ENCODE assay signal across 28 cellular contexts in genomic region chr16:8899709-8900317, GRCh38. TPM values are rescaled to one million over a fixed set of nuclear protein-coding genes. Genes with fewer than 3 reads are reported as not detected.
DNase-seq lines count a peak whose midpoint lies in the region; ATAC-seq, FAIRE-seq and TF ChIP-seq lines count a peak whose summit lies in the region.
"Had no signal": no experiment of that assay in that cellular context is flagged by ENCODE, and none has a peak within 500 bp of the region (broad histone marks: within the 10 kb centered on the region; RNA-seq: fewer than 3 reads in every experiment).

No MANE protein-coding gene starts in this region.

- H3K4me3 ChIP-seq in KMS-11 (IDR thresholded peaks at IDR 0.05; ENCODE audit: insufficient read depth, low read depth, low read length) (no peak overlapping the region), H1 (ENCODE audit: extremely low read depth in 1 of 4, insufficient read depth in 2 of 4, low read depth in 3 of 4, low read length in 4 of 4) (no peak overlapping the region), left lung (no peak overlapping the region), SJCRH30 (no peak overlapping the region)
- H3K4me3 ChIP-seq: MG63, psoas muscle, SK-N-MC had no signal

- no peaks in the 10 kb centered on the region for H3K9me3 ChIP-seq in H1 (ENCODE audit: insufficient read depth in 2 of 2, low read depth in 1 of 2, low read length in 1 of 2)
- H3K9me3 ChIP-seq in left lung, result no peaks in the 10 kb centered on the region
- H3K9me3 ChIP-seq in SJCRH30 (replicated peaks), result no peaks in the 10 kb centered on the region
- H3K9me3 ChIP-seq: MG63, psoas muscle had no signal

- DNase-seq in activated naive CD8-positive, alpha-beta T cell treated with anti-CD3 and anti-CD28 coated beads, Interleukin-2, amount 50 U/mL, for 24 hours, result no peak
- no peak for DNase-seq in H1 (ENCODE audit: low read depth in 1 of 2, low spot score in 2 of 2)
- DNase-seq in HPDE6-E6E7 (ENCODE audit: extremely low spot score), result no peak
- no peak for DNase-seq in left lung
- no peak for DNase-seq in GF-D8 (lab: John Stamatoyannopoulos, UW)
- DNase-seq in SJCRH30, result no peak
- DNase-seq: activated CD8-positive, alpha-beta memory T cell treated with anti-CD3 and anti-CD28 coated beads, Interleukin-2, amount 10 ng/mL, durations not matched to agents 7 days and 5 days; anterior cingulate cortex; caudate nucleus; erythroblast; MG63; NCI-H1694 treated with DMSO at 0.1 percent for 48 hours; NCI-H82; psoas muscle; small intestine; stimulated activated CD4-positive, alpha-beta T cell treated with anti-CD3 and anti-CD28 coated beads, Interleukin-4, amount 100 ng/mL, for 1 hour; substantia nigra had no signal

- no peak overlapping the region for H2BK20ac ChIP-seq in H1 (ENCODE audit: low read length)

- no peak overlapping the region for H2BK15ac ChIP-seq in H1 (ENCODE audit: low read length)

- intact Hi-C loops in left lung (cut with DNase I), result loop anchor here in 1 of 2 donors (10.0 kb wide), 1 partner anchor 105 kb away; no protein-coding TSS in a partner anchor

- H3K4me2 ChIP-seq in KMS-11 (peak overlapping the region; percentile 58), H1 (ENCODE audit: insufficient read depth in 1 of 2, low read depth in 2 of 2, low read length in 2 of 2) (no peak overlapping the region)

- no peak overlapping the region for H2AK5ac ChIP-seq in H1 (ENCODE audit: low read depth, low read length)

- H3K27me3 Mint-ChIP-seq in activated naive CD8-positive, alpha-beta T cell, result no peaks in the 10 kb centered on the region
- no peaks in the 10 kb centered on the region for H3K27me3 Mint-ChIP-seq in activated naive CD8-positive, alpha-beta T cell treated with anti-CD3 and anti-CD28 coated beads, Interleukin-2, amount 50 U/mL, for 24 hours
- H3K27me3 Mint-ChIP-seq: activated CD8-positive, alpha-beta memory T cell treated with anti-CD3 and anti-CD28 coated beads, Interleukin-2, amount 10 ng/mL, durations not matched to agents 7 days and 5 days; IgD-negative memory B cell had no signal

- TF ChIP-seq EP300 in H1 (IDR thresholded peaks at IDR 0.05; ENCODE audit: borderline replicate concordance in 1 of 2, low read depth in 2 of 2, low read length in 2 of 2), result no peak

- no peak for TF ChIP-seq POLR2A in H1 (IDR thresholded peaks at IDR 0.05; ENCODE audit: control extremely low read depth in 1 of 2, low read depth in 2 of 2, low read length in 2 of 2)

- peaks cover 45% of the 10 kb centered on the region for H3K4me1 ChIP-seq in KMS-11 (ENCODE audit: low read depth, poor library complexity, severe bottlenecking)
- H3K4me1 ChIP-seq in H1 (replicated peaks in 1 of 4; ENCODE audit: control insufficient read depth in 3 of 4, insufficient read depth in 4 of 4, low read length in 3 of 4), result no peaks in the 10 kb centered on the region; a peak in 2 of 7 replicates
- H3K4me1 ChIP-seq in left lung, result no peaks in the 10 kb centered on the region
- no peaks in the 10 kb centered on the region for H3K4me1 ChIP-seq in SJCRH30
- H3K4me1 ChIP-seq: psoas muscle had no signal

- peak overlapping the region; percentile 77 for H3K27ac ChIP-seq in KMS-11
- H3K27ac ChIP-seq in H1 (ENCODE audit: low read depth, low read length), result no peak overlapping the region
- no peak overlapping the region for H3K27ac ChIP-seq in left lung
- H3K27ac ChIP-seq in SJCRH30, result no peak overlapping the region
- H3K27ac ChIP-seq: C4-2B, psoas muscle, SK-N-MC had no signal

- no peak overlapping the region for H3K23ac ChIP-seq in H1 (ENCODE audit: insufficient read length)

- peak; percentile 39; the same call in 1 of the 2 replicates for TF ChIP-seq CTCF in KMS-11 (conservative IDR thresholded peaks at IDR 0.05; ENCODE audit: low read depth, low read length)
- peak in 2 of 3 experiments; percentile 11 to 16; a peak in 3 of 4 replicates for TF ChIP-seq CTCF in H1 (IDR thresholded peaks at IDR 0.05; ENCODE audit: control extremely low read depth in 1 of 3, insufficient read depth in 1 of 3, low read depth in 1 of 3, low read length in 3 of 3)
- TF ChIP-seq CTCF in left lung (IDR thresholded peaks at IDR 0.05), result no peak

- peak overlapping the region; percentile 23 for H3K27ac Mint-ChIP-seq in activated naive CD8-positive, alpha-beta T cell
- no peak overlapping the region for H3K27ac Mint-ChIP-seq in activated naive CD8-positive, alpha-beta T cell treated with anti-CD3 and anti-CD28 coated beads, Interleukin-2, amount 50 U/mL, for 24 hours
- H3K27ac Mint-ChIP-seq: activated CD8-positive, alpha-beta memory T cell treated with anti-CD3 and anti-CD28 coated beads, Interleukin-2, amount 10 ng/mL, durations not matched to agents 7 days and 5 days; IgD-negative memory B cell had no signal

- H3K27me3 ChIP-seq in KMS-11 (ENCODE audit: insufficient read depth, low read depth) (no peaks in the 10 kb centered on the region), H1 (replicated peaks in 1 of 4; ENCODE audit: control insufficient read depth in 3 of 4, extremely low read depth in 1 of 4, insufficient read depth in 3 of 4, low read length in 3 of 4) (no peaks in the 10 kb centered on the region), left lung (no peaks in the 10 kb centered on the region), SJCRH30 (no peaks in the 10 kb centered on the region)
- H3K27me3 ChIP-seq: MG63 had no signal

- WGBS in H1 (ENCODE audit: extremely low coverage in 1 of 2, insufficient coverage in 1 of 2, insufficient read length in 1 of 2, insufficient replicate concordance in 2 of 2, low coverage in 1 of 2, low lambda C conversion rate in 2 of 2, missing lambda C conversion rate in 1 of 2), 2 experiments, result 90% methylated on average over 9 of the region's 9 CpGs; no CpG with 5 or more reads in 1 of the 2 experiments

- no peak overlapping the region for H3K4me3 Mint-ChIP-seq in activated naive CD8-positive, alpha-beta T cell
- H3K4me3 Mint-ChIP-seq in activated naive CD8-positive, alpha-beta T cell treated with anti-CD3 and anti-CD28 coated beads, Interleukin-2, amount 50 U/mL, for 24 hours, result no peak overlapping the region
- H3K4me3 Mint-ChIP-seq: activated CD8-positive, alpha-beta memory T cell treated with anti-CD3 and anti-CD28 coated beads, Interleukin-2, amount 10 ng/mL, durations not matched to agents 7 days and 5 days; IgD-negative memory B cell had no signal

- CTCF ChIA-PET in H1 (lab: Charles Lee; ENCODE audit: partially characterized antibody), result interaction anchor here (1.0 to 3.1 kb wide), 8 partner anchors 14 to 235 kb away, joined by 3 to 18 read pairs (median 4); partner anchors contain the start of gene LITAFD

- no peaks in the 10 kb centered on the region for H3K9me3 Mint-ChIP-seq in activated naive CD8-positive, alpha-beta T cell (ENCODE audit: low read depth)
- H3K9me3 Mint-ChIP-seq in activated naive CD8-positive, alpha-beta T cell treated with anti-CD3 and anti-CD28 coated beads, Interleukin-2, amount 50 U/mL, for 24 hours, result no peaks in the 10 kb centered on the region
- H3K9me3 Mint-ChIP-seq: IgD-negative memory B cell had no signal

- peaks cover 5% of the 10 kb centered on the region for H3K36me3 Mint-ChIP-seq in activated naive CD8-positive, alpha-beta T cell
- H3K36me3 Mint-ChIP-seq in activated naive CD8-positive, alpha-beta T cell treated with anti-CD3 and anti-CD28 coated beads, Interleukin-2, amount 50 U/mL, for 24 hours (ENCODE audit: low read depth), result peaks cover 79% of the 10 kb centered on the region

- TF ChIP-seq RAD21 in H1 (IDR thresholded peaks at IDR 0.05 in 1 of 2, conservative IDR thresholded peaks at IDR 0.05 in 1 of 2; ENCODE audit: low read depth in 2 of 2, low read length in 2 of 2), result peak; percentile 24 to 36; a peak in 3 of 4 replicates

- no peaks in the 10 kb centered on the region for H3K23me2 ChIP-seq in H1 (ENCODE audit: low read depth, low read length)

- H2BK5ac ChIP-seq in H1 (ENCODE audit: low read depth, low read length), result 0 out of 2 replicates have a peak overlapping the region, but pooled peaks have one; percentile 1

- ATAC-seq in activated naive CD8-positive, alpha-beta T cell treated with anti-CD3 and anti-CD28 coated beads, Interleukin-2, amount 50 U/mL, for 24 hours, result no peak
- ATAC-seq in left lung, result no peak
- ATAC-seq: activated CD8-positive, alpha-beta memory T cell treated with anti-CD3 and anti-CD28 coated beads, Interleukin-2, amount 10 ng/mL, durations not matched to agents 7 days and 5 days; psoas muscle had no signal

- no peak overlapping the region for H4K91ac ChIP-seq in H1 (replicated peaks; ENCODE audit: insufficient read length, low read length)

- no peak overlapping the region for H3K56ac ChIP-seq in H1 (replicated peaks; ENCODE audit: insufficient read length, low read depth, low read length)

- H2BK12ac ChIP-seq in H1 (ENCODE audit: low read depth, low read length), result no peak overlapping the region

- H4K5ac ChIP-seq in H1 (ENCODE audit: insufficient read length, low read depth, low read length), result no peak overlapping the region

- no peak overlapping the region for H2AFZ ChIP-seq in KMS-11 (ENCODE audit: low read depth)
- H2AFZ ChIP-seq in H1 (ENCODE audit: low read length), result no peak overlapping the region

- H3K79me1 ChIP-seq in H1 (ENCODE audit: low read depth, low read length), result no peaks in the 10 kb centered on the region; the same call in 1 of the 2 replicates

- H3K14ac ChIP-seq in H1 (ENCODE audit: insufficient read length), result no peak overlapping the region

- H3K79me2 ChIP-seq in KMS-11 (ENCODE audit: insufficient read depth, low read depth) (peaks cover 33% of the 10 kb centered on the region; the same call in 1 of the 2 replicates), H1 (ENCODE audit: control insufficient read depth in 1 of 2, insufficient read depth in 2 of 2, low read length in 2 of 2) (no peaks in the 10 kb centered on the region)

- no peak overlapping the region for H2BK120ac ChIP-seq in H1 (replicated peaks; ENCODE audit: low read depth, low read length)

- H4K8ac ChIP-seq in H1 (ENCODE audit: extremely low read depth, insufficient read depth, low read length), result no peak overlapping the region; the same call in 1 of the 2 replicates

- H4K20me1 ChIP-seq in KMS-11 (ENCODE audit: insufficient read depth) (peaks cover 17% of the 10 kb centered on the region), H1 (replicated peaks in 1 of 2; ENCODE audit: control insufficient read depth in 1 of 2, insufficient read depth in 2 of 2, low read length in 2 of 2) (peaks cover 2 to 7% of the 10 kb centered on the region in 2 experiments)

- peaks cover 42% of the 10 kb centered on the region; the same call in 1 of the 2 replicates for H3K36me3 ChIP-seq in KMS-11 (ENCODE audit: insufficient read depth)
- H3K36me3 ChIP-seq in H1 (ENCODE audit: control insufficient read depth in 2 of 4, insufficient read depth in 4 of 4, low read length in 3 of 4), result peaks cover 61 to 91% (median 82%) of the 10 kb centered on the region in 4 experiments
- peaks cover 3 to 100% of the 10 kb centered on the region in 2 donors for H3K36me3 ChIP-seq in left lung
- H3K36me3 ChIP-seq in SJCRH30, result peaks cover 67% of the 10 kb centered on the region

- no peak overlapping the region for H3K4ac ChIP-seq in H1 (replicated peaks; ENCODE audit: insufficient read length, low read depth, low read length)

- H3K9ac ChIP-seq in KMS-11, result peak overlapping the region; percentile 3; the same call in 1 of the 2 replicates
- H3K9ac ChIP-seq in H1 (replicated peaks in 1 of 4; ENCODE audit: extremely low read depth in 1 of 4, low read depth in 3 of 4, low read length in 3 of 4), result no peak overlapping the region

- no peak overlapping the region for H3K18ac ChIP-seq in H1 (ENCODE audit: extremely low read depth, low read length)

- POLR2A ChIA-PET in H1 (lab: Charles Lee; ENCODE audit: partially characterized antibody), result interaction anchor here (0.6 to 1.5 kb wide), 4 partner anchors 10 to 48 kb away, joined by 3 read pairs; no protein-coding TSS in a partner anchor

- no peaks in the 10 kb centered on the region for H3K4me1 Mint-ChIP-seq in activated naive CD8-positive, alpha-beta T cell (ENCODE audit: low read depth)
- no peaks in the 10 kb centered on the region for H3K4me1 Mint-ChIP-seq in activated naive CD8-positive, alpha-beta T cell treated with anti-CD3 and anti-CD28 coated beads, Interleukin-2, amount 50 U/mL, for 24 hours
- H3K4me1 Mint-ChIP-seq: activated CD8-positive, alpha-beta memory T cell treated with anti-CD3 and anti-CD28 coated beads, Interleukin-2, amount 10 ng/mL, durations not matched to agents 7 days and 5 days; IgD-negative memory B cell had no signal

- no peak for FAIRE-seq in H1 (lab: Jason Lieb, UNC)
- FAIRE-seq: frontal cortex, G401.6, small intestine, urothelium cell line had no signal

RNA-seq across cellular contexts. Expression of gene LITAFD, which starts 17.7 kb away (rescaled TPM):
- not detected in 2 replicates for total RNA-seq in H1 (2021; fragmentation: NEBNext Ultra II Directional; extraction: Animal tissue kit (Norgen Biotek cat#: 25700))
- polyA plus RNA-seq in H1 (2011; rRNA removed), result not detected in 2 replicates
- polyA plus RNA-seq in H1 (2011; cell fraction: cytosol; rRNA removed), result not detected
- polyA plus RNA-seq in H1 (2011; cell fraction: nucleus; rRNA removed), result not detected
- polyA plus RNA-seq in H1 (2012, experiment 1 of 2), result not detected in 4 replicates
- polyA plus RNA-seq in H1 (2012, experiment 2 of 2), result not detected
- polyA plus RNA-seq in H1 (2013, experiment 1 of 2), result not detected
- polyA plus RNA-seq in H1 (2013, experiment 2 of 2), result not detected
- polyA minus RNA-seq in H1 (2011; rRNA and poly(A)+ RNA removed), result not detected in 2 replicates
- polyA minus RNA-seq in H1 (2011; cell fraction: cytosol; rRNA and poly(A)+ RNA removed), result not detected
- not detected for polyA minus RNA-seq in H1 (2011; cell fraction: nucleus; rRNA and poly(A)+ RNA removed)
- total RNA-seq in left lung, result not detected
- not detected in 2 replicates for total RNA-seq in SJCRH30 (2014; rRNA removed; shearing (Covaris generic))
- total RNA-seq: activated CD8-positive, alpha-beta memory T cell treated with anti-CD3 and anti-CD28 coated beads, Interleukin-2, amount 10 ng/mL, durations not matched to agents 7 days and 5 days; frontal cortex; kidney epithelial cell; mesenteric fat pad; psoas muscle had no signal
- polyA plus RNA-seq: IgD-negative memory B cell, neural cell, psoas muscle, small intestine had no signal

RNA-seq across cellular contexts. Expression of gene CARHSP1, which starts 31.0 kb away (rescaled TPM):
- 300 and 326 TPM in 2 replicates for total RNA-seq in H1 (2021; fragmentation: NEBNext Ultra II Directional; extraction: Animal tissue kit (Norgen Biotek cat#: 25700))
- 292 and 364 TPM in 2 replicates for polyA plus RNA-seq in H1 (2011; rRNA removed)
- 283 TPM for polyA plus RNA-seq in H1 (2011; cell fraction: cytosol; rRNA removed)
- polyA plus RNA-seq in H1 (2011; cell fraction: nucleus; rRNA removed), result 318 TPM
- polyA plus RNA-seq in H1 (2012, experiment 1 of 2), result 259 to 418 TPM (median 380 TPM) in 4 replicates
- 407 TPM for polyA plus RNA-seq in H1 (2012, experiment 2 of 2)
- 117 TPM for polyA plus RNA-seq in H1 (2013, experiment 1 of 2)
- 115 TPM for polyA plus RNA-seq in H1 (2013, experiment 2 of 2)
- polyA minus RNA-seq in H1 (2011; rRNA and poly(A)+ RNA removed), result 252 and 270 TPM in 2 replicates
- polyA minus RNA-seq in H1 (2011; cell fraction: cytosol; rRNA and poly(A)+ RNA removed), result 191 TPM
- 137 TPM for polyA minus RNA-seq in H1 (2011; cell fraction: nucleus; rRNA and poly(A)+ RNA removed)
- 10 to 100 TPM; 74.0 to 96.0 TPM for total RNA-seq in left lung
- total RNA-seq in SJCRH30 (2014; rRNA removed; shearing (Covaris generic)), result 196 and 233 TPM in 2 replicates

Comparison
In these comparisons a context has a peak if more than half of its experiments do, and no peak if none do; other contexts are left out.
1. CTCF ChIP-seq: peak in KMS-11 (single experiment) and H1 (2 of 3); none in left lung (0 of 2).